1 cellular context compared by ENCODE assay signal in the genomic region with DNA sequence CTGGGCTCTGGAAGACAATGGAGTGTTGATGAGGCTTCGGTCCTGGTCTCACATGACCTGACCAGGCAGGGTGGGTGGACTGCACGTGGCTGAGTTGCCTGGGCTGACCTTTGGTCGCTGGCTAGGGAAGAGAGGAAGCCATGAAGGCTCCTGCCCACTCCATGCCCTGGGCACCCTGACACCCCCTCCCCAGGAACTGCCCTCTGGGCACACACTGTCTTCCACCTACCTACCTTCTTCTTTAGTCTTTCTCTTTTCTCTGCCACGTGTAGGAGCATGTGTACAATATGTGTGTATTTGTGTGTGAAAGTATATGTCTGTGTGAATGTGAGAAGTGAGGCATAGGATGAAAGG.
TF ChIP-seq lines count a peak whose summit lies in the region.

No MANE protein-coding gene starts in this region.

TF ChIP-seq in HepG2, 621 proteins besides CTCF, POLR2A, EP300 and RAD21 (continued from another document and continues in another):
- TF ChIP-seq, protein P1, sequence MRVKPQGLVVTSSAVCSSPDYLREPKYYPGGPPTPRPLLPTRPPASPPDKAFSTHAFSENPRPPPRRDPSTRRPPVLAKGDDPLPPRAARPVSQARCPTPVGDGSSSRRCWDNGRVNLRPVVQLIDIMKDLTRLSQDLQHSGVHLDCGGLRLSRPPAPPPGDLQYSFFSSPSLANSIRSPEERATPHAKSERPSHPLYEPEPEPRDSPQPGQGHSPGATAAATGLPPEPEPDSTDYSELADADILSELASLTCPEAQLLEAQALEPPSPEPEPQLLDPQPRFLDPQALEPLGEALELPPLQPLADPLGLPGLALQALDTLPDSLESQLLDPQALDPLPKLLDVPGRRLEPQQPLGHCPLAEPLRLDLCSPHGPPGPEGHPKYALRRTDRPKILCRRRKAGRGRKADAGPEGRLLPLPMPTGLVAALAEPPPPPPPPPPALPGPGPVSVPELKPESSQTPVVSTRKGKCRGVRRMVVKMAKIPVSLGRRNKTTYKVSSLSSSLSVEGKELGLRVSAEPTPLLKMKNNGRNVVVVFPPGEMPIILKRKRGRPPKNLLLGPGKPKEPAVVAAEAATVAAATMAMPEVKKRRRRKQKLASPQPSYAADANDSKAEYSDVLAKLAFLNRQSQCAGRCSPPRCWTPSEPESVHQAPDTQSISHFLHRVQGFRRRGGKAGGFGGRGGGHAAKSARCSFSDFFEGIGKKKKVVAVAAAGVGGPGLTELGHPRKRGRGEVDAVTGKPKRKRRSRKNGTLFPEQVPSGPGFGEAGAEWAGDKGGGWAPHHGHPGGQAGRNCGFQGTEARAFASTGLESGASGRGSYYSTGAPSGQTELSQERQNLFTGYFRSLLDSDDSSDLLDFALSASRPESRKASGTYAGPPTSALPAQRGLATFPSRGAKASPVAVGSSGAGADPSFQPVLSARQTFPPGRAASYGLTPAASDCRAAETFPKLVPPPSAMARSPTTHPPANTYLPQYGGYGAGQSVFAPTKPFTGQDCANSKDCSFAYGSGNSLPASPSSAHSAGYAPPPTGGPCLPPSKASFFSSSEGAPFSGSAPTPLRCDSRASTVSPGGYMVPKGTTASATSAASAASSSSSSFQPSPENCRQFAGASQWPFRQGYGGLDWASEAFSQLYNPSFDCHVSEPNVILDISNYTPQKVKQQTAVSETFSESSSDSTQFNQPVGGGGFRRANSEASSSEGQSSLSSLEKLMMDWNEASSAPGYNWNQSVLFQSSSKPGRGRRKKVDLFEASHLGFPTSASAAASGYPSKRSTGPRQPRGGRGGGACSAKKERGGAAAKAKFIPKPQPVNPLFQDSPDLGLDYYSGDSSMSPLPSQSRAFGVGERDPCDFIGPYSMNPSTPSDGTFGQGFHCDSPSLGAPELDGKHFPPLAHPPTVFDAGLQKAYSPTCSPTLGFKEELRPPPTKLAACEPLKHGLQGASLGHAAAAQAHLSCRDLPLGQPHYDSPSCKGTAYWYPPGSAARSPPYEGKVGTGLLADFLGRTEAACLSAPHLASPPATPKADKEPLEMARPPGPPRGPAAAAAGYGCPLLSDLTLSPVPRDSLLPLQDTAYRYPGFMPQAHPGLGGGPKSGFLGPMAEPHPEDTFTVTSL (CRISPR knock-in tag; IDR thresholded peaks at IDR 0.05; ENCODE audit: borderline replicate concordance) = no peak
- TF ChIP-seq ZFP36L1 (CRISPR knock-in tag; IDR thresholded peaks at IDR 0.05) = no peak
- peak; percentile 34; the same call in 1 of the 2 replicates for TF ChIP-seq ZNF326 (CRISPR knock-in tag; IDR thresholded peaks at IDR 0.05; ENCODE audit: borderline replicate concordance)
- TF ChIP-seq MXD4 (CRISPR knock-in tag; IDR thresholded peaks at IDR 0.05) = no peak
- TF ChIP-seq ELF3 (CRISPR knock-in tag; IDR thresholded peaks at IDR 0.05) = 0 out of 2 replicates have a peak, but pooled peaks have one; percentile 36
- no peak for TF ChIP-seq NCOR1 (IDR thresholded peaks at IDR 0.05; ENCODE audit: borderline replicate concordance, low read length)
- no peak for TF ChIP-seq ZNF589 (CRISPR knock-in tag; conservative IDR thresholded peaks at IDR 0.05)
- TF ChIP-seq, protein P2, sequence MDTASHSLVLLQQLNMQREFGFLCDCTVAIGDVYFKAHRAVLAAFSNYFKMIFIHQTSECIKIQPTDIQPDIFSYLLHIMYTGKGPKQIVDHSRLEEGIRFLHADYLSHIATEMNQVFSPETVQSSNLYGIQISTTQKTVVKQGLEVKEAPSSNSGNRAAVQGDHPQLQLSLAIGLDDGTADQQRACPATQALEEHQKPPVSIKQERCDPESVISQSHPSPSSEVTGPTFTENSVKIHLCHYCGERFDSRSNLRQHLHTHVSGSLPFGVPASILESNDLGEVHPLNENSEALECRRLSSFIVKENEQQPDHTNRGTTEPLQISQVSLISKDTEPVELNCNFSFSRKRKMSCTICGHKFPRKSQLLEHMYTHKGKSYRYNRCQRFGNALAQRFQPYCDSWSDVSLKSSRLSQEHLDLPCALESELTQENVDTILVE (CRISPR knock-in tag; IDR thresholded peaks at IDR 0.05) = peak; percentile 57; the same call in 1 of the 2 replicates
- TF ChIP-seq, protein P3, sequence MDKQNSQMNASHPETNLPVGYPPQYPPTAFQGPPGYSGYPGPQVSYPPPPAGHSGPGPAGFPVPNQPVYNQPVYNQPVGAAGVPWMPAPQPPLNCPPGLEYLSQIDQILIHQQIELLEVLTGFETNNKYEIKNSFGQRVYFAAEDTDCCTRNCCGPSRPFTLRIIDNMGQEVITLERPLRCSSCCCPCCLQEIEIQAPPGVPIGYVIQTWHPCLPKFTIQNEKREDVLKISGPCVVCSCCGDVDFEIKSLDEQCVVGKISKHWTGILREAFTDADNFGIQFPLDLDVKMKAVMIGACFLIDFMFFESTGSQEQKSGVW (CRISPR knock-in tag; IDR thresholded peaks at IDR 0.05; ENCODE audit: borderline replicate concordance) = no peak
- no peak for TF ChIP-seq TBP (CRISPR knock-in tag; IDR thresholded peaks at IDR 0.05)
- TF ChIP-seq SATB2 (CRISPR knock-in tag; IDR thresholded peaks at IDR 0.05) = 0 out of 2 replicates have a peak, but pooled peaks have one; percentile 49
- peak; percentile 42; the same call in 1 of the 2 replicates for TF ChIP-seq FOSL2 (CRISPR knock-in tag; IDR thresholded peaks at IDR 0.05)
- TF ChIP-seq, protein P4, sequence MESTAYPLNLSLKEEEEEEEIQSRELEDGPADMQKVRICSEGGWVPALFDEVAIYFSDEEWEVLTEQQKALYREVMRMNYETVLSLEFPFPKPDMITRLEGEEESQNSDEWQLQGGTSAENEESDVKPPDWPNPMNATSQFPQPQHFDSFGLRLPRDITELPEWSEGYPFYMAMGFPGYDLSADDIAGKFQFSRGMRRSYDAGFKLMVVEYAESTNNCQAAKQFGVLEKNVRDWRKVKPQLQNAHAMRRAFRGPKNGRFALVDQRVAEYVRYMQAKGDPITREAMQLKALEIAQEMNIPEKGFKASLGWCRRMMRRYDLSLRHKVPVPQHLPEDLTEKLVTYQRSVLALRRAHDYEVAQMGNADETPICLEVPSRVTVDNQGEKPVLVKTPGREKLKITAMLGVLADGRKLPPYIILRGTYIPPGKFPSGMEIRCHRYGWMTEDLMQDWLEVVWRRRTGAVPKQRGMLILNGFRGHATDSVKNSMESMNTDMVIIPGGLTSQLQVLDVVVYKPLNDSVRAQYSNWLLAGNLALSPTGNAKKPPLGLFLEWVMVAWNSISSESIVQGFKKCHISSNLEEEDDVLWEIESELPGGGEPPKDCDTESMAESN (CRISPR knock-in tag; conservative IDR thresholded peaks at IDR 0.05) = peak; percentile 66; the same call in 1 of the 2 replicates
- TF ChIP-seq ZFP90 (CRISPR knock-in tag; IDR thresholded peaks at IDR 0.05; ENCODE audit: borderline replicate concordance) = 0 out of 2 replicates have a peak, but pooled peaks have one; percentile 37
- no peak for TF ChIP-seq ATF1 (CRISPR knock-in tag; IDR thresholded peaks at IDR 0.05)
- no peak for TF ChIP-seq JARID2 (CRISPR knock-in tag; IDR thresholded peaks at IDR 0.05; ENCODE audit: insufficient replicate concordance)
- no peak for TF ChIP-seq SMAD1 (CRISPR knock-in tag; IDR thresholded peaks at IDR 0.05; ENCODE audit: borderline replicate concordance, low read depth)
- TF ChIP-seq GLI4 (CRISPR knock-in tag; IDR thresholded peaks at IDR 0.05; ENCODE audit: borderline replicate concordance) = no peak
- no peak for TF ChIP-seq SIX4 (CRISPR knock-in tag; IDR thresholded peaks at IDR 0.05)
- TF ChIP-seq, protein P5, sequence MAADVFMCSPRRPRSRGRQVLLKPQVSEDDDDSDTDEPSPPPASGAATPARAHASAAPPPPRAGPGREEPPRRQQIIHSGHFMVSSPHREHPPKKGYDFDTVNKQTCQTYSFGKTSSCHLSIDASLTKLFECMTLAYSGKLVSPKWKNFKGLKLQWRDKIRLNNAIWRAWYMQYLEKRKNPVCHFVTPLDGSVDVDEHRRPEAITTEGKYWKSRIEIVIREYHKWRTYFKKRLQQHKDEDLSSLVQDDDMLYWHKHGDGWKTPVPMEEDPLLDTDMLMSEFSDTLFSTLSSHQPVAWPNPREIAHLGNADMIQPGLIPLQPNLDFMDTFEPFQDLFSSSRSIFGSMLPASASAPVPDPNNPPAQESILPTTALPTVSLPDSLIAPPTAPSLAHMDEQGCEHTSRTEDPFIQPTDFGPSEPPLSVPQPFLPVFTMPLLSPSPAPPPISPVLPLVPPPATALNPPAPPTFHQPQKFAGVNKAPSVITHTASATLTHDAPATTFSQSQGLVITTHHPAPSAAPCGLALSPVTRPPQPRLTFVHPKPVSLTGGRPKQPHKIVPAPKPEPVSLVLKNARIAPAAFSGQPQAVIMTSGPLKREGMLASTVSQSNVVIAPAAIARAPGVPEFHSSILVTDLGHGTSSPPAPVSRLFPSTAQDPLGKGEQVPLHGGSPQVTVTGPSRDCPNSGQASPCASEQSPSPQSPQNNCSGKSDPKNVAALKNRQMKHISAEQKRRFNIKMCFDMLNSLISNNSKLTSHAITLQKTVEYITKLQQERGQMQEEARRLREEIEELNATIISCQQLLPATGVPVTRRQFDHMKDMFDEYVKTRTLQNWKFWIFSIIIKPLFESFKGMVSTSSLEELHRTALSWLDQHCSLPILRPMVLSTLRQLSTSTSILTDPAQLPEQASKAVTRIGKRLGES (CRISPR knock-in tag; IDR thresholded peaks at IDR 0.05; ENCODE audit: borderline replicate concordance) = peak; percentile 90
- no peak for TF ChIP-seq U2AF2 (IDR thresholded peaks at IDR 0.05; ENCODE audit: low read depth, low read length)
- TF ChIP-seq, protein P6, sequence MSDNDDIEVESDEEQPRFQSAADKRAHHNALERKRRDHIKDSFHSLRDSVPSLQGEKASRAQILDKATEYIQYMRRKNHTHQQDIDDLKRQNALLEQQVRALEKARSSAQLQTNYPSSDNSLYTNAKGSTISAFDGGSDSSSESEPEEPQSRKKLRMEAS (IDR thresholded peaks at IDR 0.05) = peak; percentile 94
- TF ChIP-seq GZF1 (CRISPR knock-in tag; IDR thresholded peaks at IDR 0.05) = no peak
- TF ChIP-seq, protein P7, sequence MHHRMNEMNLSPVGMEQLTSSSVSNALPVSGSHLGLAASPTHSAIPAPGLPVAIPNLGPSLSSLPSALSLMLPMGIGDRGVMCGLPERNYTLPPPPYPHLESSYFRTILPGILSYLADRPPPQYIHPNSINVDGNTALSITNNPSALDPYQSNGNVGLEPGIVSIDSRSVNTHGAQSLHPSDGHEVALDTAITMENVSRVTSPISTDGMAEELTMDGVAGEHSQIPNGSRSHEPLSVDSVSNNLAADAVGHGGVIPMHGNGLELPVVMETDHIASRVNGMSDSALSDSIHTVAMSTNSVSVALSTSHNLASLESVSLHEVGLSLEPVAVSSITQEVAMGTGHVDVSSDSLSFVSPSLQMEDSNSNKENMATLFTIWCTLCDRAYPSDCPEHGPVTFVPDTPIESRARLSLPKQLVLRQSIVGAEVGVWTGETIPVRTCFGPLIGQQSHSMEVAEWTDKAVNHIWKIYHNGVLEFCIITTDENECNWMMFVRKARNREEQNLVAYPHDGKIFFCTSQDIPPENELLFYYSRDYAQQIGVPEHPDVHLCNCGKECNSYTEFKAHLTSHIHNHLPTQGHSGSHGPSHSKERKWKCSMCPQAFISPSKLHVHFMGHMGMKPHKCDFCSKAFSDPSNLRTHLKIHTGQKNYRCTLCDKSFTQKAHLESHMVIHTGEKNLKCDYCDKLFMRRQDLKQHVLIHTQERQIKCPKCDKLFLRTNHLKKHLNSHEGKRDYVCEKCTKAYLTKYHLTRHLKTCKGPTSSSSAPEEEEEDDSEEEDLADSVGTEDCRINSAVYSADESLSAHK (CRISPR knock-in tag; IDR thresholded peaks at IDR 0.05; ENCODE audit: borderline replicate concordance) = no peak
- TF ChIP-seq, protein P8, sequence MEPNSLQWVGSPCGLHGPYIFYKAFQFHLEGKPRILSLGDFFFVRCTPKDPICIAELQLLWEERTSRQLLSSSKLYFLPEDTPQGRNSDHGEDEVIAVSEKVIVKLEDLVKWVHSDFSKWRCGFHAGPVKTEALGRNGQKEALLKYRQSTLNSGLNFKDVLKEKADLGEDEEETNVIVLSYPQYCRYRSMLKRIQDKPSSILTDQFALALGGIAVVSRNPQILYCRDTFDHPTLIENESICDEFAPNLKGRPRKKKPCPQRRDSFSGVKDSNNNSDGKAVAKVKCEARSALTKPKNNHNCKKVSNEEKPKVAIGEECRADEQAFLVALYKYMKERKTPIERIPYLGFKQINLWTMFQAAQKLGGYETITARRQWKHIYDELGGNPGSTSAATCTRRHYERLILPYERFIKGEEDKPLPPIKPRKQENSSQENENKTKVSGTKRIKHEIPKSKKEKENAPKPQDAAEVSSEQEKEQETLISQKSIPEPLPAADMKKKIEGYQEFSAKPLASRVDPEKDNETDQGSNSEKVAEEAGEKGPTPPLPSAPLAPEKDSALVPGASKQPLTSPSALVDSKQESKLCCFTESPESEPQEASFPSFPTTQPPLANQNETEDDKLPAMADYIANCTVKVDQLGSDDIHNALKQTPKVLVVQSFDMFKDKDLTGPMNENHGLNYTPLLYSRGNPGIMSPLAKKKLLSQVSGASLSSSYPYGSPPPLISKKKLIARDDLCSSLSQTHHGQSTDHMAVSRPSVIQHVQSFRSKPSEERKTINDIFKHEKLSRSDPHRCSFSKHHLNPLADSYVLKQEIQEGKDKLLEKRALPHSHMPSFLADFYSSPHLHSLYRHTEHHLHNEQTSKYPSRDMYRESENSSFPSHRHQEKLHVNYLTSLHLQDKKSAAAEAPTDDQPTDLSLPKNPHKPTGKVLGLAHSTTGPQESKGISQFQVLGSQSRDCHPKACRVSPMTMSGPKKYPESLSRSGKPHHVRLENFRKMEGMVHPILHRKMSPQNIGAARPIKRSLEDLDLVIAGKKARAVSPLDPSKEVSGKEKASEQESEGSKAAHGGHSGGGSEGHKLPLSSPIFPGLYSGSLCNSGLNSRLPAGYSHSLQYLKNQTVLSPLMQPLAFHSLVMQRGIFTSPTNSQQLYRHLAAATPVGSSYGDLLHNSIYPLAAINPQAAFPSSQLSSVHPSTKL (CRISPR knock-in tag; IDR thresholded peaks at IDR 0.05) = peak; percentile 51; the same call in 1 of the 2 replicates
- TF ChIP-seq, protein P9, sequence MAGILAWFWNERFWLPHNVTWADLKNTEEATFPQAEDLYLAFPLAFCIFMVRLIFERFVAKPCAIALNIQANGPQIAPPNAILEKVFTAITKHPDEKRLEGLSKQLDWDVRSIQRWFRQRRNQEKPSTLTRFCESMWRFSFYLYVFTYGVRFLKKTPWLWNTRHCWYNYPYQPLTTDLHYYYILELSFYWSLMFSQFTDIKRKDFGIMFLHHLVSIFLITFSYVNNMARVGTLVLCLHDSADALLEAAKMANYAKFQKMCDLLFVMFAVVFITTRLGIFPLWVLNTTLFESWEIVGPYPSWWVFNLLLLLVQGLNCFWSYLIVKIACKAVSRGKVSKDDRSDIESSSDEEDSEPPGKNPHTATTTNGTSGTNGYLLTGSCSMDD (CRISPR knock-in tag; IDR thresholded peaks at IDR 0.05) = no peak
- TF ChIP-seq, protein P10, sequence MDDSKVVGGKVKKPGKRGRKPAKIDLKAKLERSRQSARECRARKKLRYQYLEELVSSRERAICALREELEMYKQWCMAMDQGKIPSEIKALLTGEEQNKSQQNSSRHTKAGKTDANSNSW (CRISPR knock-in tag; IDR thresholded peaks at IDR 0.05; ENCODE audit: borderline replicate concordance) = peak; percentile 30; the same call in 1 of the 2 replicates
- TF ChIP-seq AGO2 (optimal IDR thresholded peaks at IDR 0.05; ENCODE audit: low read depth, low read length) = no peak
- no peak for TF ChIP-seq POLR2AphosphoS5 (IDR thresholded peaks at IDR 0.05; ENCODE audit: low read depth, low read length)
- TF ChIP-seq SYNCRIP (IDR thresholded peaks at IDR 0.05; ENCODE audit: insufficient read depth, low read depth, low read length) = no peak
- TF ChIP-seq, protein P11, sequence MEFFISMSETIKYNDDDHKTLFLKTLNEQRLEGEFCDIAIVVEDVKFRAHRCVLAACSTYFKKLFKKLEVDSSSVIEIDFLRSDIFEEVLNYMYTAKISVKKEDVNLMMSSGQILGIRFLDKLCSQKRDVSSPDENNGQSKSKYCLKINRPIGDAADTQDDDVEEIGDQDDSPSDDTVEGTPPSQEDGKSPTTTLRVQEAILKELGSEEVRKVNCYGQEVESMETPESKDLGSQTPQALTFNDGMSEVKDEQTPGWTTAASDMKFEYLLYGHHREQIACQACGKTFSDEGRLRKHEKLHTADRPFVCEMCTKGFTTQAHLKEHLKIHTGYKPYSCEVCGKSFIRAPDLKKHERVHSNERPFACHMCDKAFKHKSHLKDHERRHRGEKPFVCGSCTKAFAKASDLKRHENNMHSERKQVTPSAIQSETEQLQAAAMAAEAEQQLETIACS (CRISPR knock-in tag; IDR thresholded peaks at IDR 0.05) = peak; percentile 18; the same call in 1 of the 2 replicates
- TF ChIP-seq KLF15 (CRISPR knock-in tag; IDR thresholded peaks at IDR 0.05; ENCODE audit: borderline replicate concordance) = 0 out of 2 replicates have a peak, but pooled peaks have one; percentile 45
